Comparison of ENCODE assay signal across 13 cellular contexts in genomic region chr15:48040166-48040817, GRCh38.
A peak's percentile ranks its signal among the peaks of the same experiment; 100 is the strongest.
DNase-seq lines count a peak whose midpoint lies in the region; ATAC-seq and TF ChIP-seq lines count a peak whose summit lies in the region.
"Had no signal": no experiment of that assay in that cellular context is flagged by ENCODE, and none has a peak within 500 bp of the region (broad histone marks: within the 10 kb centered on the region; RNA-seq: fewer than 3 reads in every experiment).

No MANE protein-coding gene starts in this region.

- no peak overlapping the region for H3K27ac ChIP-seq in WERI-Rb-1
- H3K27ac ChIP-seq: SK-N-MC had no signal

- DNase-seq in AG09309 (ENCODE audit: low read depth) = peak; percentile 4
- DNase-seq in HS-5 (ENCODE audit: low read depth) = peak; percentile 14
- DNase-seq in WERI-Rb-1 = peak; percentile 40
- peak in 1 of 2 donors; percentile 26 for DNase-seq in left colon
- DNase-seq in dedifferentiated amniotic fluid mesenchymal stem cell (ENCODE audit: extremely low spot score) = no peak
- DNase-seq in effector CD8-positive, alpha-beta T cell (lab: John Stamatoyannopoulos, UW) = no peak
- no peak for DNase-seq in naive thymus-derived CD8-positive, alpha-beta T cell
- DNase-seq in stimulated activated CD4-positive, alpha-beta T cell treated with anti-CD3 and anti-CD28 coated beads, Interleukin-2, amount 100 ng/mL, for 48 hours = no peak
- DNase-seq: activated CD4-positive, alpha-beta T cell treated with anti-CD3 and anti-CD28 coated beads, Interleukin-2, amount 50 U/mL, for 48 hours; Caco-2; NCI-H1436; right cardiac atrium had no signal

- intact Hi-C loops in left colon (cut with DNase I, micrococcal nuclease) = no loop called here

- H3K36me3 Mint-ChIP-seq in naive thymus-derived CD8-positive, alpha-beta T cell = no peaks in the 10 kb centered on the region

- no peak for TF ChIP-seq CTCF in AG09309 (IDR thresholded peaks at IDR 0.05; ENCODE audit: control insufficient read depth, insufficient read depth, low read depth, low read length, missing control alignments)
- no peak for TF ChIP-seq CTCF in WERI-Rb-1 (IDR thresholded peaks at IDR 0.05; ENCODE audit: low read depth, low read length)

- no peaks in the 10 kb centered on the region for H3K4me1 Mint-ChIP-seq in naive thymus-derived CD8-positive, alpha-beta T cell

- no peak overlapping the region for H3K27ac Mint-ChIP-seq in naive thymus-derived CD8-positive, alpha-beta T cell

- peak; percentile 90 for ATAC-seq in left colon
- ATAC-seq in naive thymus-derived CD8-positive, alpha-beta T cell = no peak
- ATAC-seq: right cardiac atrium had no signal

- H3K27me3 Mint-ChIP-seq in naive thymus-derived CD8-positive, alpha-beta T cell = peaks cover 0 to 51% (median 7%) of the 10 kb centered on the region in 5 donors

- no peak overlapping the region for H3K4me3 Mint-ChIP-seq in naive thymus-derived CD8-positive, alpha-beta T cell

- H3K27me3 ChIP-seq in WERI-Rb-1 (ENCODE audit: insufficient read depth, low read depth, severe bottlenecking) = no peaks in the 10 kb centered on the region

- H3K4me3 ChIP-seq in AG09309 (ENCODE audit: control insufficient read depth, low read depth, low read length) (no peak overlapping the region), WERI-Rb-1 (ENCODE audit: low read depth, low read length) (no peak overlapping the region)
- H3K4me3 ChIP-seq: SK-N-MC had no signal

- H3K9me3 ChIP-seq in WERI-Rb-1 (ENCODE audit: severe bottlenecking) = no peaks in the 10 kb centered on the region
- H3K9me3 ChIP-seq: Caco-2 had no signal

- POLR2A ChIA-PET in naive thymus-derived CD8-positive, alpha-beta T cell (lab: Charles Lee) = no interaction called here

- no peaks in the 10 kb centered on the region for H3K36me3 ChIP-seq in WERI-Rb-1

- peaks cover 0 to 14% (median 0%) of the 10 kb centered on the region in 9 donors for H3K9me3 Mint-ChIP-seq in naive thymus-derived CD8-positive, alpha-beta T cell

Comparison
In these comparisons a context has a peak if more than half of its experiments do, and no peak if none do; other contexts are left out.
1. DNase-seq: peak in AG09309 (single experiment), HS-5 (single experiment) and WERI-Rb-1 (single experiment); none in dedifferentiated amniotic fluid mesenchymal stem cell (single experiment), effector CD8-positive, alpha-beta T cell (single experiment), naive thymus-derived CD8-positive, alpha-beta T cell (0 of 10) and stimulated activated CD4-positive, alpha-beta T cell treated with anti-CD3 and anti-CD28 coated beads, Interleukin-2, amount 100 ng/mL, for 48 hours (0 of 2).